ENCODE assay signal across 1 cellular context in the genomic region with DNA sequence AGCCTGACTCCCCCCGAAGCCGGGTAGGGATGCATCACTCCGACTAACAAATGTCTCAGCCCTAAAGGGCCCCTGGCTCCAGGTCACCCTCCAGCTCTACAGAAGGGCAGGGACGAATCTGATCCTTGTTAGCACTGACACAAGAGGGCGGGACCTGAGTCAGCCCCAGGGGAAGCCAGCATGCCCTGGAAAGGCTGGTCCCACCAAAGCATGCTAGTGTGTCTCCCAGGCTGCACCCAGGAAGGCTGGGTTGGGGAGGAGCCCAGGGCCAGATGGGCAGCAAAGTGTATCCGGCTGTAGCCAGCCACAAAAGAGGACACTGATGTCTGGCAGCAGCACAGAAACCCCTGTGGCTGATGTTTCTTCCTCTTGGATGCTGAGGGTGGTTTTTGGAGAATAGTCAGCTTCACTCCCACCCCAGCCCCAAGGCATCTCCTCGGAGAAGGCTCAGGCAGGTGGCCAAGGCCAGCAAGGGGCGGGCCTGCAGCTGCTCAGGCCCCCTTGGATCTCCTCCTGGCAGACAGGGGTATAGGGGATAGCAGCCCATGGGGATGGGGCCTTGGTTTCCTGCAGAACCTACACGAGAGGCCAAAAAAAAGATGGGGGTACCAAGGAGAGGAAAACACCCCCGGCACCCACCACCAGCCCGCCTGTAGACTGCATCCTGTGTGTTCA.
TF ChIP-seq lines count a peak whose summit lies in the region.

No MANE protein-coding gene starts in this region.

TF ChIP-seq in WTC11, 78 proteins besides CTCF, POLR2A, EP300 and RAD21 (continued from another document):
- no peak for TF ChIP-seq ATF1 (CRISPR knock-in tag; IDR thresholded peaks at IDR 0.05)
TF ChIP-seq in WTC11: peak in this region for 0.
